In the genomic region with DNA sequence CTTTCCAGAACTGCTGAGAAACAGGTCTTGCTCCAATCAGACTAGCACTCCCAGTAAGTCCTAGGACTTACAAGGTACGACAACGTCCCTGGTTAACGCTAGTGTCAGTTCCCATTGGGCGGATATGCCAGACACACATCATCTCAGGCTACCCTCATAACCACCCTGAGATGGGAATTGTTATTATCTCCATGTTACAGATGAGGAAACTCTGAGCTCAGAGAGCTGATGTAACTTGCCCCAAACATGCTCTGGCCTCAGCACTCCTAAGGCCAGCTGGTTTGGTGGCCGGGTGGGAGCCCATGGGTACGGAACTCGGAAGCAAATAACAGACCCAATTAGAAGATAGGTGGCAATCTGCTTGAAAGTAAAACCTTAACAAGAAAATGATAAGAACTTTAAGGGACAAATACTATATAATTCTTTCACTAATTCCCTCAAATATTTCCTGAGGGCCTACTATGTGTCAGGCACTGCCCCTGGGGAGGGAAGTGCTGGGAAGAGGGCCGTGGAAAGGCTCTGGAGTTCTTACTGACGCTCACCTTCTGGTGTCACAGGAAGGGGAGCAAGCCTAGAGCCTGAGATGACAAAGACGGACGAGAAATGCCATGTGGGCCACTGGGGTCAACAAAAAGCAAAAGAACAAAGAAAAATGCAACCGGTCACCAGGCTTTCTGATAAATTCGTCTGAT, we compare ENCODE assay signal across 1 cellular context.
TF ChIP-seq lines count a peak whose summit lies in the region.

No MANE protein-coding gene starts in this region.

TF ChIP-seq in K562, 482 proteins besides CTCF, POLR2A, EP300 and RAD21 (continued from another document and continues in another):
- TF ChIP-seq, protein P1, sequence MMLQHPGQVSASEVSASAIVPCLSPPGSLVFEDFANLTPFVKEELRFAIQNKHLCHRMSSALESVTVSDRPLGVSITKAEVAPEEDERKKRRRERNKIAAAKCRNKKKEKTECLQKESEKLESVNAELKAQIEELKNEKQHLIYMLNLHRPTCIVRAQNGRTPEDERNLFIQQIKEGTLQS (IDR thresholded peaks at IDR 0.05): peak; percentile 91
- TF ChIP-seq, protein P1 (CRISPR knock-in tag; conservative IDR thresholded peaks at IDR 0.05): no peak
- TF ChIP-seq VEZF1 (CRISPR knock-in tag; IDR thresholded peaks at IDR 0.05) (peak; percentile 29; the same call in 1 of the 2 replicates), ZNF586 (CRISPR knock-in tag; conservative IDR thresholded peaks at IDR 0.05) (no peak), ZNF318 (IDR thresholded peaks at IDR 0.05; ENCODE audit: borderline replicate concordance in 1 of 2, low read depth in 1 of 2) (0 out of 4 replicates have a peak, but pooled peaks of 1 of the 2 experiments have one; percentile 33), BDP1 (IDR thresholded peaks at IDR 0.05; ENCODE audit: insufficient read depth, insufficient read length) (no peak), STAT5A (IDR thresholded peaks at IDR 0.05; ENCODE audit: borderline replicate concordance, low read length) (no peak), ARID1B (IDR thresholded peaks at IDR 0.05) (peak; percentile 78; the same call in 1 of the 2 replicates), MYNN (IDR thresholded peaks at IDR 0.05) (no peak), MYNN (CRISPR knock-in tag; IDR thresholded peaks at IDR 0.05) (no peak), CBX3 (IDR thresholded peaks at IDR 0.05; ENCODE audit: borderline replicate concordance in 1 of 2, low read length in 2 of 2) (no peak), NR2C2 (CRISPR knock-in tag; IDR thresholded peaks at IDR 0.05) (no peak), NR2C2 (tag; IDR thresholded peaks at IDR 0.05) (peak; percentile 13; the same call in 1 of the 2 replicates), TAF1 (IDR thresholded peaks at IDR 0.05; ENCODE audit: control insufficient read depth, extremely low read depth, insufficient read depth, low read length, severe bottlenecking) (no peak), ATF7 (IDR thresholded peaks at IDR 0.05) (peak; percentile 89), MITF (IDR thresholded peaks at IDR 0.05) (no peak), FOXM1 (IDR thresholded peaks at IDR 0.05; ENCODE audit: low read depth) (no peak), FOXM1 (CRISPR knock-in tag; IDR thresholded peaks at IDR 0.05; ENCODE audit: low read depth) (no peak), ZC3H8 (IDR thresholded peaks at IDR 0.05) (no peak), MAFG (tag; conservative IDR thresholded peaks at IDR 0.05) (no peak), SMAD4 (CRISPR knock-in tag; conservative IDR thresholded peaks at IDR 0.05) (peak; percentile 86), ZNF23 (CRISPR knock-in tag; IDR thresholded peaks at IDR 0.05) (no peak), TEAD4 (IDR thresholded peaks at IDR 0.05; ENCODE audit: low read length) (0 out of 2 replicates have a peak, but pooled peaks have one; percentile 35), TEAD4 (CRISPR knock-in tag; IDR thresholded peaks at IDR 0.05; ENCODE audit: borderline replicate concordance) (no peak), PURB (CRISPR knock-in tag; IDR thresholded peaks at IDR 0.05; ENCODE audit: low read depth) (no peak), MAZ (CRISPR knock-in tag; conservative IDR thresholded peaks at IDR 0.05 in 1 of 2, IDR thresholded peaks at IDR 0.05 in 1 of 2) (peak in 1 of 2 experiments; percentile 43; a peak in 1 of 4 replicates), JUN (IDR thresholded peaks at IDR 0.05; ENCODE audit: borderline replicate concordance, low read depth, low read length) (peak; percentile 85), JUN (CRISPR knock-in tag; IDR thresholded peaks at IDR 0.05; ENCODE audit: borderline replicate concordance) (no peak), CTBP1 (IDR thresholded peaks at IDR 0.05; ENCODE audit: borderline replicate concordance) (peak; percentile 82), NCOA6 (IDR thresholded peaks at IDR 0.05) (no peak), KLF6 (CRISPR knock-in tag; IDR thresholded peaks at IDR 0.05; ENCODE audit: borderline replicate concordance) (0 out of 2 replicates have a peak, but pooled peaks have one; percentile 56)
- TF ChIP-seq, protein P2, sequence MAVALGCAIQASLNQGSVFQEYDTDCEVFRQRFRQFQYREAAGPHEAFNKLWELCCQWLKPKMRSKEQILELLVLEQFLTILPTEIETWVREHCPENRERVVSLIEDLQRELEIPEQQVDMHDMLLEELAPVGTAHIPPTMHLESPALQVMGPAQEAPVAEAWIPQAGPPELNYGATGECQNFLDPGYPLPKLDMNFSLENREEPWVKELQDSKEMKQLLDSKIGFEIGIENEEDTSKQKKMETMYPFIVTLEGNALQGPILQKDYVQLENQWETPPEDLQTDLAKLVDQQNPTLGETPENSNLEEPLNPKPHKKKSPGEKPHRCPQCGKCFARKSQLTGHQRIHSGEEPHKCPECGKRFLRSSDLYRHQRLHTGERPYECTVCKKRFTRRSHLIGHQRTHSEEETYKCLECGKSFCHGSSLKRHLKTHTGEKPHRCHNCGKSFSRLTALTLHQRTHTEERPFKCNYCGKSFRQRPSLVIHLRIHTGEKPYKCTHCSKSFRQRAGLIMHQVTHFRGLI (CRISPR knock-in tag; IDR thresholded peaks at IDR 0.05): no peak
- TF ChIP-seq, protein P3, sequence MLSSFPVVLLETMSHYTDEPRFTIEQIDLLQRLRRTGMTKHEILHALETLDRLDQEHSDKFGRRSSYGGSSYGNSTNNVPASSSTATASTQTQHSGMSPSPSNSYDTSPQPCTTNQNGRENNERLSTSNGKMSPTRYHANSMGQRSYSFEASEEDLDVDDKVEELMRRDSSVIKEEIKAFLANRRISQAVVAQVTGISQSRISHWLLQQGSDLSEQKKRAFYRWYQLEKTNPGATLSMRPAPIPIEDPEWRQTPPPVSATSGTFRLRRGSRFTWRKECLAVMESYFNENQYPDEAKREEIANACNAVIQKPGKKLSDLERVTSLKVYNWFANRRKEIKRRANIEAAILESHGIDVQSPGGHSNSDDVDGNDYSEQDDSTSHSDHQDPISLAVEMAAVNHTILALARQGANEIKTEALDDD (IDR thresholded peaks at IDR 0.05): peak; percentile 89
- TF ChIP-seq, protein P4, sequence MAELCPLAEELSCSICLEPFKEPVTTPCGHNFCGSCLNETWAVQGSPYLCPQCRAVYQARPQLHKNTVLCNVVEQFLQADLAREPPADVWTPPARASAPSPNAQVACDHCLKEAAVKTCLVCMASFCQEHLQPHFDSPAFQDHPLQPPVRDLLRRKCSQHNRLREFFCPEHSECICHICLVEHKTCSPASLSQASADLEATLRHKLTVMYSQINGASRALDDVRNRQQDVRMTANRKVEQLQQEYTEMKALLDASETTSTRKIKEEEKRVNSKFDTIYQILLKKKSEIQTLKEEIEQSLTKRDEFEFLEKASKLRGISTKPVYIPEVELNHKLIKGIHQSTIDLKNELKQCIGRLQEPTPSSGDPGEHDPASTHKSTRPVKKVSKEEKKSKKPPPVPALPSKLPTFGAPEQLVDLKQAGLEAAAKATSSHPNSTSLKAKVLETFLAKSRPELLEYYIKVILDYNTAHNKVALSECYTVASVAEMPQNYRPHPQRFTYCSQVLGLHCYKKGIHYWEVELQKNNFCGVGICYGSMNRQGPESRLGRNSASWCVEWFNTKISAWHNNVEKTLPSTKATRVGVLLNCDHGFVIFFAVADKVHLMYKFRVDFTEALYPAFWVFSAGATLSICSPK (IDR thresholded peaks at IDR 0.05; ENCODE audit: borderline replicate concordance): no peak
- TF ChIP-seq, protein P5, sequence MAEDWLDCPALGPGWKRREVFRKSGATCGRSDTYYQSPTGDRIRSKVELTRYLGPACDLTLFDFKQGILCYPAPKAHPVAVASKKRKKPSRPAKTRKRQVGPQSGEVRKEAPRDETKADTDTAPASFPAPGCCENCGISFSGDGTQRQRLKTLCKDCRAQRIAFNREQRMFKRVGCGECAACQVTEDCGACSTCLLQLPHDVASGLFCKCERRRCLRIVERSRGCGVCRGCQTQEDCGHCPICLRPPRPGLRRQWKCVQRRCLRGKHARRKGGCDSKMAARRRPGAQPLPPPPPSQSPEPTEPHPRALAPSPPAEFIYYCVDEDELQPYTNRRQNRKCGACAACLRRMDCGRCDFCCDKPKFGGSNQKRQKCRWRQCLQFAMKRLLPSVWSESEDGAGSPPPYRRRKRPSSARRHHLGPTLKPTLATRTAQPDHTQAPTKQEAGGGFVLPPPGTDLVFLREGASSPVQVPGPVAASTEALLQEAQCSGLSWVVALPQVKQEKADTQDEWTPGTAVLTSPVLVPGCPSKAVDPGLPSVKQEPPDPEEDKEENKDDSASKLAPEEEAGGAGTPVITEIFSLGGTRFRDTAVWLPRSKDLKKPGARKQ (CRISPR knock-in tag; IDR thresholded peaks at IDR 0.05): no peak
- TF ChIP-seq, protein P6, sequence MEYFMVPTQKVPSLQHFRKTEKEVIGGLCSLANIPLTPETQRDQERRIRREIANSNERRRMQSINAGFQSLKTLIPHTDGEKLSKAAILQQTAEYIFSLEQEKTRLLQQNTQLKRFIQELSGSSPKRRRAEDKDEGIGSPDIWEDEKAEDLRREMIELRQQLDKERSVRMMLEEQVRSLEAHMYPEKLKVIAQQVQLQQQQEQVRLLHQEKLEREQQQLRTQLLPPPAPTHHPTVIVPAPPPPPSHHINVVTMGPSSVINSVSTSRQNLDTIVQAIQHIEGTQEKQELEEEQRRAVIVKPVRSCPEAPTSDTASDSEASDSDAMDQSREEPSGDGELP (CRISPR knock-in tag; IDR thresholded peaks at IDR 0.05; ENCODE audit: borderline replicate concordance): peak; percentile 87
